In the genomic region with DNA sequence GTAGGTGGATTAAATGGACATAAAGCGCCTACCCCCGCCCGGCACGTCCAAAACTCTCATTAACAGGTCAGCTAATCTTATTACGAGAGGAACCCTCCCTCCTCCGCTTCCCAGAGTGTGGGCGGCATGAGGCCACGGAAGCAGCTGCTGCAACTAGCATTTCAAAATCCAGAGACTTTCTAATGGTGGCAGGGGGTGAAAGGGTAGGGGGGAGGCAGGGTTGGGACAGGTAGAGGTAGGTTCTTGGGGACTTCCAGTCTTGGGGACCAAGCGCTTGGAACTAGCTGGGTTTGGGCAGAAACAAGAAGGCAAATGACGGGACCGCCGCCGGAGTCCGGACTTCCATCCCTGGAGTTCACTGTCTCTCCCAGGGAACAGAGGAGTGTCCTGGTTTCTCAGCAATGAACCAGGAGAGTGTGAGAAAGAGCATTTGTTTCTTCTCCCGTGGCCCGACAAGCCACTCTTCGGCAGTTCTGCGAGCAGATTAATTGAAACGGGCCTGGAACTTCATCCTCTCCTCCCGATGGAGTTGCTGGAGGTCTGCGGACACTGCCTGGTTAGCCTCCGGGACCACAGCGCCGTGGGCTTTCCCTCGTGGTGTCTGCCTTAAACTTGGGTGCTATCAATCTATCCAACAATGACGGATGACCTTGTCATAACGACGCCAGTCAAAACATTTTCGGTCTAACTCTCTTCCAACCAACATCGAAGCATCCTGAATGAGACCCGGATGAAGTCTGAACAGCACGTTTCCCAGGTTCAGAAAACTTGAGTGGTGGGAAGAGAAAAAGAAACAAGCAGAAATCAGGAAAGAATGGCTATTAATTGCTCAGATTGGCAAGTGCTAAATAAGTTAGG, we compare ENCODE assay signal across 1 cellular context.
TF ChIP-seq lines count a peak whose summit lies in the region.

No MANE protein-coding gene starts in this region.

TF ChIP-seq in HEK293, 187 proteins besides CTCF, POLR2A, EP300 and RAD21 (continued from another document):
- TF ChIP-seq, protein P1, sequence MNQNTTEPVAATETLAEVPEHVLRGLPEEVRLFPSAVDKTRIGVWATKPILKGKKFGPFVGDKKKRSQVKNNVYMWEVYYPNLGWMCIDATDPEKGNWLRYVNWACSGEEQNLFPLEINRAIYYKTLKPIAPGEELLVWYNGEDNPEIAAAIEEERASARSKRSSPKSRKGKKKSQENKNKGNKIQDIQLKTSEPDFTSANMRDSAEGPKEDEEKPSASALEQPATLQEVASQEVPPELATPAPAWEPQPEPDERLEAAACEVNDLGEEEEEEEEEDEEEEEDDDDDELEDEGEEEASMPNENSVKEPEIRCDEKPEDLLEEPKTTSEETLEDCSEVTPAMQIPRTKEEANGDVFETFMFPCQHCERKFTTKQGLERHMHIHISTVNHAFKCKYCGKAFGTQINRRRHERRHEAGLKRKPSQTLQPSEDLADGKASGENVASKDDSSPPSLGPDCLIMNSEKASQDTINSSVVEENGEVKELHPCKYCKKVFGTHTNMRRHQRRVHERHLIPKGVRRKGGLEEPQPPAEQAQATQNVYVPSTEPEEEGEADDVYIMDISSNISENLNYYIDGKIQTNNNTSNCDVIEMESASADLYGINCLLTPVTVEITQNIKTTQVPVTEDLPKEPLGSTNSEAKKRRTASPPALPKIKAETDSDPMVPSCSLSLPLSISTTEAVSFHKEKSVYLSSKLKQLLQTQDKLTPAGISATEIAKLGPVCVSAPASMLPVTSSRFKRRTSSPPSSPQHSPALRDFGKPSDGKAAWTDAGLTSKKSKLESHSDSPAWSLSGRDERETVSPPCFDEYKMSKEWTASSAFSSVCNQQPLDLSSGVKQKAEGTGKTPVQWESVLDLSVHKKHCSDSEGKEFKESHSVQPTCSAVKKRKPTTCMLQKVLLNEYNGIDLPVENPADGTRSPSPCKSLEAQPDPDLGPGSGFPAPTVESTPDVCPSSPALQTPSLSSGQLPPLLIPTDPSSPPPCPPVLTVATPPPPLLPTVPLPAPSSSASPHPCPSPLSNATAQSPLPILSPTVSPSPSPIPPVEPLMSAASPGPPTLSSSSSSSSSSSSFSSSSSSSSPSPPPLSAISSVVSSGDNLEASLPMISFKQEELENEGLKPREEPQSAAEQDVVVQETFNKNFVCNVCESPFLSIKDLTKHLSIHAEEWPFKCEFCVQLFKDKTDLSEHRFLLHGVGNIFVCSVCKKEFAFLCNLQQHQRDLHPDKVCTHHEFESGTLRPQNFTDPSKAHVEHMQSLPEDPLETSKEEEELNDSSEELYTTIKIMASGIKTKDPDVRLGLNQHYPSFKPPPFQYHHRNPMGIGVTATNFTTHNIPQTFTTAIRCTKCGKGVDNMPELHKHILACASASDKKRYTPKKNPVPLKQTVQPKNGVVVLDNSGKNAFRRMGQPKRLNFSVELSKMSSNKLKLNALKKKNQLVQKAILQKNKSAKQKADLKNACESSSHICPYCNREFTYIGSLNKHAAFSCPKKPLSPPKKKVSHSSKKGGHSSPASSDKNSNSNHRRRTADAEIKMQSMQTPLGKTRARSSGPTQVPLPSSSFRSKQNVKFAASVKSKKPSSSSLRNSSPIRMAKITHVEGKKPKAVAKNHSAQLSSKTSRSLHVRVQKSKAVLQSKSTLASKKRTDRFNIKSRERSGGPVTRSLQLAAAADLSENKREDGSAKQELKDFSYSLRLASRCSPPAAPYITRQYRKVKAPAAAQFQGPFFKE (tag by site-specific recombination; IDR thresholded peaks at IDR 0.05; ENCODE audit: borderline replicate concordance) = no peak
- TF ChIP-seq ZFHX2 (tag by site-specific recombination; conservative IDR thresholded peaks at IDR 0.05) (peak; percentile 35; the same call in 1 of the 2 replicates), ZNF548 (tag by site-specific recombination; IDR thresholded peaks at IDR 0.05) (no peak)
